In the genomic region with DNA sequence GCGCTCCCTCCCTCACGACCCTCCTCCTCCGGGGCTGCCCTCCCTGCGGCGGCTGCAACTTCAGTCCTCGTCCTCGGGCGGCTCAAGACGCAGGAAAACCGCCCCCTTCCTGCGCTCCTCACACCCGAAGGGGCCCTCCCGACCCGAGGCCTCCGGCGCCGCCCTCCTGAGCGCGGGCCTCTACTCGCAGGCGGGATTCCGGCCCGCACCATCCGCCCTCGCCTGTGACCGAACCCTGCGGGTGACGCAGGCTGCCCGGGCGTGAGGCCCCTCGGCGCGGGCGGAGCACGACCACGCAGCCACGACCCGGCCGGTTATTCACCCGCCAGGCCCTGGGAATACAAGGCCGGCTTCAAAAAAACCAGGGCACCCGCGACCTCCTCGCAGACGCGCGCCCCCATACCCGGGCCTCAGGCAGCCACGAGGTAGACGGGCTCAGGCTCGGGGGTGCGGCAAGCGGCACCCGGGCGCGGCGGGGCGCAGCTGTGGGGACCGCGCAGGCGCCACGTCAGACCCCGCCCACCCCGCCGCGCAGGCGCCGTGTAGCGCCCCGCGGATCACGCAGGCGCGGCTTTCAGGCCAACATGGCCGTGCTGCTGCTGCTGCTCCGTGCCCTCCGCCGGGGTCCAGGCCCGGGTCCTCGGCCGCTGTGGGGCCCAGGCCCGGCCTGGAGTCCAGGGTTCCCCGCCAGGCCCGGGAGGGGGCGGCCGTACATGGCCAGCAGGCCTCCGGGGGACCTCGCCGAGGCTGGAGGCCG, we compare ENCODE assay signal across 8 cellular contexts. TPM values are rescaled to one million over a fixed set of nuclear protein-coding genes. Genes with fewer than 3 reads are reported as not detected.
A peak's percentile ranks its signal among the peaks of the same experiment; 100 is the strongest.
DNase-seq lines count a peak whose midpoint lies in the region; ATAC-seq and TF ChIP-seq lines count a peak whose summit lies in the region.

Gene SPG7, plus strand, starts transcription at position 570 of the 757 bp plus-strand sequence. Its CDS starts 15 bp downstream, at position 585.

- POLR2A ChIA-PET in activated CD4-positive, alpha-beta T cell treated with anti-CD3 and anti-CD28 coated beads for 36 hours (lab: Charles Lee): interaction anchor here (0.6 to 1.6 kb wide), 6 partner anchors 19 to 196 kb away, joined by 3 to 7 read pairs (median 4); no protein-coding TSS in a partner anchor

- no peaks in the 10 kb centered on the region for H3K27me3 Mint-ChIP-seq in activated CD4-positive, alpha-beta T cell treated with anti-CD3 and anti-CD28 coated beads for 36 hours

- H3K36me3 Mint-ChIP-seq in activated CD4-positive, alpha-beta T cell treated with anti-CD3 and anti-CD28 coated beads for 36 hours (ENCODE audit: low read depth): peaks cover 9% of the 10 kb centered on the region

- H3K27ac ChIP-seq in layer of hippocampus (ENCODE audit: low read depth, low read length): peak within 1 kb of the TSS; percentile 88

- intact Hi-C loops in activated CD4-positive, alpha-beta T cell treated with anti-CD3 and anti-CD28 coated beads for 36 hours (cut with DNase I, micrococcal nuclease): loop anchor here (1.0 to 10.0 kb wide), 13 partner anchors 18 to 723 kb away; partner anchors contain the start of genes ACSF3 (in 1 of the 2), ANKRD11 (in 1 of the 2), FANCA (in 1 of the 2) and PIEZO1 (in 1 of the 2)

- ATAC-seq in GM19023 (IDR thresholded peaks at IDR 0.05; ENCODE audit: unreplicated experiment): peak; percentile 72
- ATAC-seq in HG03175 (IDR thresholded peaks at IDR 0.05; ENCODE audit: unreplicated experiment): peak; percentile 70
- ATAC-seq in activated CD4-positive, alpha-beta T cell treated with anti-CD3 and anti-CD28 coated beads for 36 hours: peak; percentile 74

- H3K4me3 Mint-ChIP-seq in activated CD4-positive, alpha-beta T cell treated with anti-CD3 and anti-CD28 coated beads for 36 hours: peak within 1 kb of the TSS; percentile 90

- H3K9me3 Mint-ChIP-seq in activated CD4-positive, alpha-beta T cell treated with anti-CD3 and anti-CD28 coated beads for 36 hours (ENCODE audit: low read depth): no peaks in the 10 kb centered on the region

- DNase-seq in AG20443 (ENCODE audit: low spot score) (peak; percentile 99), NCI-H524 (lab: John Stamatoyannopoulos, UW) (peak; percentile 79 to 89), choroid plexus epithelial cell (ENCODE audit: low read depth) (peak; percentile 90)
- DNase-seq in activated CD4-positive, alpha-beta T cell treated with anti-CD3 and anti-CD28 coated beads for 36 hours: peak; percentile 94
- DNase-seq in stimulated activated CD4-positive, alpha-beta T cell treated with anti-CD3 and anti-CD28 coated beads, Interleukin-1b, Interleukin-23, amount 100 ng/mL, for 24 hours (ENCODE audit: low read depth in 4 of 4, low spot score in 1 of 4): peak; percentile 68 to 87 (median 81)

- TF ChIP-seq CTCF in choroid plexus epithelial cell (conservative IDR thresholded peaks at IDR 0.05; ENCODE audit: low read depth, low read length): no peak

- H3K4me3 ChIP-seq in choroid plexus epithelial cell (ENCODE audit: low read depth, low read length): peak within 1 kb of the TSS; percentile 86

- peak within 1 kb of the TSS; percentile 97 for H3K27ac Mint-ChIP-seq in activated CD4-positive, alpha-beta T cell treated with anti-CD3 and anti-CD28 coated beads for 36 hours

- H3K27me3 ChIP-seq in layer of hippocampus (ENCODE audit: control insufficient read depth, insufficient read depth, low read length): no peaks in the 10 kb centered on the region

- CTCF ChIA-PET in activated CD4-positive, alpha-beta T cell treated with anti-CD3 and anti-CD28 coated beads for 36 hours (lab: Charles Lee): interaction anchor here (0.6 to 1.3 kb wide), 6 partner anchors 41 to 192 kb away, joined by 3 to 4 read pairs (median 3); no protein-coding TSS in a partner anchor

- H3K4me1 Mint-ChIP-seq in activated CD4-positive, alpha-beta T cell treated with anti-CD3 and anti-CD28 coated beads for 36 hours: peaks cover 31% of the 10 kb centered on the region

RNA-seq across cellular contexts. Expression of gene SPG7, which starts in this region (rescaled TPM):
- total RNA-seq in activated CD4-positive, alpha-beta T cell treated with anti-CD3 and anti-CD28 coated beads for 36 hours: 10 to 100 TPM; 68.6 to 76.7 TPM

Comparison
In these comparisons a context has a peak if more than half of its experiments do, and no peak if none do; other contexts are left out.
1. Peak in every context shown above with its lines: DNase-seq, ATAC-seq, H3K4me3 ChIP-seq and H3K27ac ChIP-seq.